Comparison of ENCODE assay signal across 1 cellular context in the genomic region with DNA sequence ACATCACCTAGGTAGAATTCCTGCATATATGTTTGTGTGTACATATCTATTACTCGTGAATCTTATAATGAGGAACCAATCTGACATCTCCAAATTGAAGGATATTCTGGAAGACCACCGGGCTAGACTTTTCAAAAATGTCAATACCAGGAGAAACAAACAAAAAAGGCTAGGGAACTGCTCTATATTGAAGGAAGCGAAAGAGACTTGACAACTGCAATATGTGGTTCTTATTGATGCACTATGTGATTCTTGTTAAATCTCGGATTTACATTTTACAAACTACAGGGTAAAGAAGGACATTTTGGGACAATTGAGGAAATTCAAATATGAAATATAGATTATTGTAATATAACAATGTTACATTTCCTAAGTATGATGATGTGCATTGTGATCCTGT.
TF ChIP-seq lines count a peak whose summit lies in the region.

No MANE protein-coding gene starts in this region.

TF ChIP-seq in HepG2, 621 proteins besides CTCF, POLR2A, EP300 and RAD21 (continued from another document):
- TF ChIP-seq AKNA (CRISPR knock-in tag; IDR thresholded peaks at IDR 0.05; ENCODE audit: borderline replicate concordance) (no peak), ZNF274 (CRISPR knock-in tag; IDR thresholded peaks at IDR 0.05) (no peak), TRIM24 (CRISPR knock-in tag; IDR thresholded peaks at IDR 0.05) (no peak)
